13 cellular contexts compared by ENCODE assay signal in the genomic region with DNA sequence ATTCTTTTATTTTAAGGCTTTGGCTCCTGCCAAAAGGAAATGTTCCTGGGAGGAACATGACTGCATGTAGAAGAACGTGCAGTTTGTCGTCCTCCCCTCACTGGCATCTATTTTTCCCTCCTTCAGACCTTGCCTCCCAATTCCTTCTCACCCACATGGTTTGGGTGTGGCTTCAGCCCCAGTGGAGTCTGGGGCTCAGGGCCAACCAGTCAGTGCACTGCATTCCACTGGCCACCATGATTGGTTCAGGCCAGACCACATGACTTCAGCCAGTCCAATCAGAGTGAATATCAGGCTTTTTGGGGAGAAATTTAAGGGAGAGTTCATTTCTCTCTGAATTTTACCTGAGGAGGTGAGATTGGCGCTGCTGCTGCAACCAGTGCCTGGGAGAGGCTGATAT.
"Had no signal": no experiment of that assay in that cellular context is flagged by ENCODE, and none has a peak within 500 bp of the region (broad histone marks: within the 10 kb centered on the region; RNA-seq: fewer than 3 reads in every experiment).

No MANE protein-coding gene starts in this region.

- H3K27me3 ChIP-seq: gastrocnemius medialis, stomach had no signal

- FAIRE-seq: endometrium, small intestine had no signal

- H3K27ac ChIP-seq: gastrocnemius medialis, stomach had no signal

- ATAC-seq: esophagus mucosa; gastrocnemius medialis; naive thymus-derived CD4-positive, alpha-beta T cell had no signal

- H3K4me1 ChIP-seq: gastrocnemius medialis, stomach had no signal

- H3K27me3 Mint-ChIP-seq: naive thymus-derived CD4-positive, alpha-beta T cell had no signal

- H3K9me3 Mint-ChIP-seq: nephron progenitor cell had no signal

- H3K4me3 Mint-ChIP-seq: naive thymus-derived CD4-positive, alpha-beta T cell; nephron progenitor cell had no signal

- H3K4me3 ChIP-seq: gastrocnemius medialis, stomach had no signal

- H3K36me3 ChIP-seq: gastrocnemius medialis, stomach had no signal

- H3K27ac Mint-ChIP-seq: naive thymus-derived CD4-positive, alpha-beta T cell; nephron progenitor cell had no signal

- DNase-seq: effector memory CD4-positive, alpha-beta T cell; gastrocnemius medialis; naive thymus-derived CD4-positive, alpha-beta T cell; nephron progenitor cell; posterior cingulate gyrus; small intestine; stimulated activated CD4-positive, alpha-beta T cell treated with anti-CD3 and anti-CD28 coated beads, Interleukin-12 subunit alpha, Interleukin-12 subunit beta, amount 100 ng/mL, for 4 hours; stimulated activated naive CD4-positive, alpha-beta T cell; stomach; substantia nigra; trophoblast cell had no signal

- H3K9me3 ChIP-seq: gastrocnemius medialis, stomach had no signal
